In genomic region chr16:7148606-7149005, GRCh38 we compare ENCODE assay signal across 13 cellular contexts.
A peak's percentile ranks its signal among the peaks of the same experiment; 100 is the strongest.
DNase-seq lines count a peak whose midpoint lies in the region; TF ChIP-seq lines count a peak whose summit lies in the region.
"Had no signal": no experiment of that assay in that cellular context is flagged by ENCODE, and none has a peak within 500 bp of the region (broad histone marks: within the 10 kb centered on the region; RNA-seq: fewer than 3 reads in every experiment).

No MANE protein-coding gene starts in this region.

- no peak overlapping the region for H3K14ac ChIP-seq in trophoblast cell (ENCODE audit: low read length)

- H3K18ac ChIP-seq in mesendoderm (ENCODE audit: low read length) (no peak overlapping the region), trophoblast cell (ENCODE audit: low read length) (no peak overlapping the region)

- H4K5ac ChIP-seq in mesendoderm (ENCODE audit: low read length) = no peak overlapping the region

- H3K79me2 ChIP-seq in mesendoderm (ENCODE audit: control insufficient read depth, insufficient read depth, low read length) = no peaks in the 10 kb centered on the region
- no peaks in the 10 kb centered on the region for H3K79me2 ChIP-seq in trophoblast cell (ENCODE audit: control insufficient read depth, insufficient read depth, low read length, poor library complexity)

- H2BK15ac ChIP-seq in mesendoderm (replicated peaks; ENCODE audit: low read depth) = no peak overlapping the region

- no CpG with 5 or more reads among the region's 6 CpGs for WGBS in mesendoderm (ENCODE audit: extremely low coverage, insufficient coverage, low lambda C conversion rate)
- no CpG with 5 or more reads among the region's 6 CpGs for WGBS in trophoblast cell (ENCODE audit: extremely low coverage, insufficient coverage, insufficient read length)

- H4K91ac ChIP-seq in trophoblast cell (ENCODE audit: low read depth, low read length) = no peak overlapping the region

- no peak overlapping the region for H3K4ac ChIP-seq in mesendoderm (ENCODE audit: low read depth, low read length)
- no peak overlapping the region for H3K4ac ChIP-seq in trophoblast cell (ENCODE audit: low read depth, low read length)

- no peak overlapping the region for H3K23ac ChIP-seq in mesendoderm (ENCODE audit: low read length)
- H3K23ac ChIP-seq in trophoblast cell (ENCODE audit: low read length) = no peak overlapping the region

- H2AK5ac ChIP-seq in mesendoderm (ENCODE audit: low read length) (no peak overlapping the region), trophoblast cell (ENCODE audit: low read length) (no peak overlapping the region)

- H2BK12ac ChIP-seq in trophoblast cell (ENCODE audit: low read length) = no peak overlapping the region

- peak; percentile 39 for DNase-seq in ELF-1 (ENCODE audit: low read depth, low spot score)
- peak; percentile 33 for DNase-seq in mesendoderm
- no peak for DNase-seq in trophoblast cell
- DNase-seq in SW480 (ENCODE audit: low spot score) = no peak
- no peak for DNase-seq in dorsolateral prefrontal cortex
- DNase-seq in activated CD8-positive, alpha-beta memory T cell treated with anti-CD3 and anti-CD28 coated beads for 24 hours = no peak
- DNase-seq: C1 segment of cervical spinal cord; Caco-2; CD4-positive, alpha-beta memory T cell; DMS153; GOT3; HFFc6 had no signal

- no peak overlapping the region for H2AFZ ChIP-seq in trophoblast cell (ENCODE audit: insufficient read depth, low read length, poor library complexity)

- H2BK120ac ChIP-seq in mesendoderm (ENCODE audit: low read depth, low read length) (no peak overlapping the region), trophoblast cell (ENCODE audit: insufficient read depth, low read length, poor library complexity) (no peak overlapping the region)

- H4K8ac ChIP-seq in mesendoderm (ENCODE audit: low read depth, low read length) (no peak overlapping the region), trophoblast cell (ENCODE audit: low read depth, low read length) (no peak overlapping the region)

- H3K4me2 ChIP-seq in mesendoderm (ENCODE audit: low read length) (no peak overlapping the region), trophoblast cell (ENCODE audit: low read length) (no peak overlapping the region)

- H3K9ac ChIP-seq in mesendoderm (ENCODE audit: low read length) (no peak overlapping the region), trophoblast cell (ENCODE audit: low read length) (no peak overlapping the region)

- intact Hi-C loops in dorsolateral prefrontal cortex (cut with DNase I) = loop anchor here in 1 of 2 donors (10.0 kb wide), 1 partner anchor 56 kb away; no protein-coding TSS in a partner anchor

- H3K4me3 ChIP-seq in mesendoderm (ENCODE audit: low read length) (no peak overlapping the region), trophoblast cell (ENCODE audit: low read depth, low read length) (no peak overlapping the region), dorsolateral prefrontal cortex (no peak overlapping the region)
- H3K4me3 ChIP-seq: HAP-1 had no signal

- no peak overlapping the region for H4K12ac ChIP-seq in trophoblast cell (ENCODE audit: low read depth, low read length)

- H3K36me3 ChIP-seq in mesendoderm (ENCODE audit: control insufficient read depth, insufficient read depth, low read length) (no peaks in the 10 kb centered on the region), trophoblast cell (ENCODE audit: control insufficient read depth in 1 of 2, insufficient read depth in 2 of 2, low read length in 2 of 2) (no peaks in the 10 kb centered on the region)
- H3K36me3 ChIP-seq: HAP-1 had no signal

- H3K9me3 ChIP-seq in trophoblast cell (ENCODE audit: insufficient read depth, low read depth, low read length) = no peaks in the 10 kb centered on the region
- H3K9me3 ChIP-seq: Caco-2, HAP-1 had no signal

- TF ChIP-seq CTCF in dorsolateral prefrontal cortex (IDR thresholded peaks at IDR 0.05 in 54 of 56, conservative IDR thresholded peaks at IDR 0.05 in 2 of 56; ENCODE audit: low read depth in 1 of 56, partially characterized antibody in 56 of 56) = no peak

- H3K27ac ChIP-seq in mesendoderm (ENCODE audit: low read depth, low read length) (no peak overlapping the region), trophoblast cell (ENCODE audit: low read depth, low read length) (peak overlapping the region; percentile 67), dorsolateral prefrontal cortex (no peak overlapping the region)

- no peaks in the 10 kb centered on the region for H3K4me1 ChIP-seq in mesendoderm (ENCODE audit: control insufficient read depth, low read depth, low read length)
- peaks cover 2 to 7% of the 10 kb centered on the region in 2 experiments for H3K4me1 ChIP-seq in trophoblast cell (ENCODE audit: control insufficient read depth in 1 of 2, insufficient read depth in 2 of 2, low read length in 2 of 2)
- H3K4me1 ChIP-seq: Caco-2, HAP-1 had no signal

- no peaks in the 10 kb centered on the region for H3K27me3 ChIP-seq in mesendoderm (ENCODE audit: insufficient read depth, low read length, poor library complexity)
- no peaks in the 10 kb centered on the region for H3K27me3 ChIP-seq in trophoblast cell (ENCODE audit: insufficient read depth, low read length)
- peaks cover 0 to 6% (median 0%) of the 10 kb centered on the region in 45 donors for H3K27me3 ChIP-seq in dorsolateral prefrontal cortex

- H3K79me1 ChIP-seq in mesendoderm (ENCODE audit: low read length) = no peaks in the 10 kb centered on the region
- no peaks in the 10 kb centered on the region for H3K79me1 ChIP-seq in trophoblast cell (ENCODE audit: low read length)

- no peak overlapping the region for H3K56ac ChIP-seq in mesendoderm (ENCODE audit: low read length)

- H2BK5ac ChIP-seq in mesendoderm (ENCODE audit: low read length) (no peak overlapping the region), trophoblast cell (ENCODE audit: low read depth, low read length, poor library complexity) (no peak overlapping the region)

Comparison
In these comparisons a context has a peak if more than half of its experiments do, and no peak if none do; other contexts are left out.
1. DNase-seq: peak in ELF-1 (single experiment) and mesendoderm (single experiment); none in trophoblast cell (0 of 2), SW480 (single experiment), dorsolateral prefrontal cortex (0 of 10) and activated CD8-positive, alpha-beta memory T cell treated with anti-CD3 and anti-CD28 coated beads for 24 hours (single experiment).